ENCODE assay signal across 14 cellular contexts in genomic region chr12:51090705-51091229, GRCh38. TPM values are rescaled to one million over a fixed set of nuclear protein-coding genes. Genes with fewer than 3 reads are reported as not detected.
A peak's percentile ranks its signal among the peaks of the same experiment; 100 is the strongest.
DNase-seq lines count a peak whose midpoint lies in the region; ATAC-seq and TF ChIP-seq lines count a peak whose summit lies in the region.
"Had no signal": no experiment of that assay in that cellular context is flagged by ENCODE, and none has a peak within 500 bp of the region (broad histone marks: within the 10 kb centered on the region; RNA-seq: fewer than 3 reads in every experiment).

No MANE protein-coding gene starts in this region.

- no peak overlapping the region for H3K27ac Mint-ChIP-seq in GM23338

- H3K36me3 ChIP-seq in GM23338 (ENCODE audit: insufficient read depth) (peaks cover 13% of the 10 kb centered on the region), gastrocnemius medialis (peaks cover 0 to 20% of the 10 kb centered on the region in 2 donors)

- TF ChIP-seq RAD21 in Ishikawa (IDR thresholded peaks at IDR 0.05; ENCODE audit: low read depth), result no peak

- H3K27me3 ChIP-seq in GM23338 (ENCODE audit: insufficient read depth), result no peaks in the 10 kb centered on the region
- H3K27me3 ChIP-seq in gastrocnemius medialis, result no peaks in the 10 kb centered on the region
- H3K27me3 ChIP-seq: BE2C had no signal

- no peaks in the 10 kb centered on the region for H3K9me3 ChIP-seq in gastrocnemius medialis
- H3K9me3 ChIP-seq: BE2C, Caco-2, HAP-1 had no signal

- no peak for TF ChIP-seq POLR2A in gastrocnemius medialis (IDR thresholded peaks at IDR 0.05)

- H3K4me1 ChIP-seq in GM23338 (ENCODE audit: insufficient read depth), result no peaks in the 10 kb centered on the region
- H3K4me1 ChIP-seq in gastrocnemius medialis, result peaks cover 0 to 3% of the 10 kb centered on the region in 2 donors
- H3K4me1 ChIP-seq: BE2C, Caco-2, HAP-1 had no signal

- TF ChIP-seq EP300 in Ishikawa (IDR thresholded peaks at IDR 0.05; ENCODE audit: borderline replicate concordance), result no peak

- DNase-seq in GM23338 (ENCODE audit: low spot score), result no peak
- DNase-seq in left colon, result peak; percentile 24 to 39
- DNase-seq in islet precursor cell, result no peak
- no peak for DNase-seq in gastrocnemius medialis
- no peak for DNase-seq in NCI-H1105 (lab: John Stamatoyannopoulos, UW)
- DNase-seq: ACHN; BE2C; C1 segment of cervical spinal cord; Caco-2; CD4-positive, CD25-positive, alpha-beta regulatory T cell; GOT3; KG1 had no signal

- no peak overlapping the region for H2AFZ ChIP-seq in GM23338

- H3K4me1 Mint-ChIP-seq in GM23338, result no peaks in the 10 kb centered on the region

- TF ChIP-seq CTCF in GM23338 (conservative IDR thresholded peaks at IDR 0.05; ENCODE audit: low read depth in 2 of 2) (no peak), gastrocnemius medialis (IDR thresholded peaks at IDR 0.05 in 4 of 5, conservative IDR thresholded peaks at IDR 0.05 in 1 of 5) (no peak)

- in situ Hi-C loops in gastrocnemius medialis (cut with MboI; ENCODE audit: low sequenced_read_pairs in 4 of 4), result no loop called here

- H3K27me3 Mint-ChIP-seq in GM23338 (ENCODE audit: insufficient read depth, low read depth, poor library complexity), result peaks cover 5% of the 10 kb centered on the region
- H3K27me3 Mint-ChIP-seq: CD4-positive, CD25-positive, alpha-beta regulatory T cell had no signal

- peaks cover 23% of the 10 kb centered on the region for H3K36me3 Mint-ChIP-seq in GM23338 (ENCODE audit: low read depth)

- H3K4me3 Mint-ChIP-seq in GM23338, result no peak overlapping the region

- no peaks in the 10 kb centered on the region for H3K9me3 Mint-ChIP-seq in GM23338
- H3K9me3 Mint-ChIP-seq: CD4-positive, CD25-positive, alpha-beta regulatory T cell had no signal

- no peak for ATAC-seq in GM23338
- ATAC-seq in left colon, result peak; percentile 83
- no peak for ATAC-seq in gastrocnemius medialis

- no peak overlapping the region for H3K4me2 ChIP-seq in GM23338

- H3K27ac ChIP-seq in GM23338 (ENCODE audit: low read depth) (0 out of 2 replicates have a peak overlapping the region, but pooled peaks have one; percentile 45), gastrocnemius medialis (no peak overlapping the region)

- H4K20me1 ChIP-seq in GM23338 (replicated peaks; ENCODE audit: insufficient read depth), result peaks cover 5% of the 10 kb centered on the region

- no peaks in the 10 kb centered on the region for H3F3A ChIP-seq in GM23338 (replicated peaks; ENCODE audit: low read depth)

- H3K9me2 ChIP-seq in GM23338 (ENCODE audit: insufficient read depth), result no peaks in the 10 kb centered on the region

- H3K79me2 ChIP-seq in GM23338 (replicated peaks; ENCODE audit: insufficient read depth), result no peaks in the 10 kb centered on the region

- intact Hi-C loops in left colon (cut with DNase I, micrococcal nuclease), result no loop called here
- intact Hi-C loops in gastrocnemius medialis (cut with DNase I; ENCODE audit: low total_unique reads), result no loop called here

- H3K4me3 ChIP-seq in GM23338 (no peak overlapping the region), gastrocnemius medialis (no peak overlapping the region)
- H3K4me3 ChIP-seq: HAP-1 had no signal

TF ChIP-seq in GM23338, 12 proteins besides CTCF, POLR2A, EP300 and RAD21 (continues in another document):
- TF ChIP-seq EZH2 (IDR thresholded peaks at IDR 0.05; ENCODE audit: low read depth, unreplicated experiment) (no peak), CREB1 (CRISPR knock-in tag; IDR thresholded peaks at IDR 0.05; ENCODE audit: low read depth) (no peak), ZNF331 (CRISPR knock-in tag; IDR thresholded peaks at IDR 0.05; ENCODE audit: low read depth) (no peak), EZH2phosphoT487 (IDR thresholded peaks at IDR 0.05; ENCODE audit: unreplicated experiment) (no peak), STAT1 (IDR thresholded peaks at IDR 0.05; ENCODE audit: unreplicated experiment) (no peak)

TF ChIP-seq in Ishikawa, 13 proteins besides CTCF, POLR2A, EP300 and RAD21:
- TF ChIP-seq CEBPB (IDR thresholded peaks at IDR 0.05) (peak; percentile 82), MAX (IDR thresholded peaks at IDR 0.05) (no peak), TAF1 (IDR thresholded peaks at IDR 0.05; ENCODE audit: low read depth) (no peak)

RNA-seq across cellular contexts. Expression of gene CSRNP2, which starts 7.4 kb away (rescaled TPM):
- total RNA-seq in GM23338 (2014; rRNA removed; shearing (Covaris generic)), result 28.8 and 30.9 TPM in 2 replicates
- 6.9 and 7.3 TPM in 2 replicates for polyA plus RNA-seq in GM23338 (2016; fragmentation: Nextera tagmentation; extraction: Ambion mirVana)
- 10 to 100 TPM; 16.5 to 19.6 TPM for total RNA-seq in left colon
- total RNA-seq in gastrocnemius medialis, result 10 to 100 TPM; 17.3 to 29.5 (median 22.0) TPM

RNA-seq across cellular contexts. Expression of gene LETMD1, which starts 42.6 kb away (rescaled TPM):
- total RNA-seq in GM23338 (2014; rRNA removed; shearing (Covaris generic)), result 29.9 and 43.0 TPM in 2 replicates
- 15.7 and 15.8 TPM in 2 replicates for polyA plus RNA-seq in GM23338 (2016; fragmentation: Nextera tagmentation; extraction: Ambion mirVana)
- total RNA-seq in left colon (10 to 100 TPM; 57.5 to 68.0 TPM), gastrocnemius medialis (10 to 100 TPM; 22.5 to 42.4 (median 29.8) TPM)

Comparison
In these comparisons a context has a peak if more than half of its experiments do, and no peak if none do; other contexts are left out.
1. DNase-seq: peak in left colon (2 of 2); none in GM23338 (single experiment), islet precursor cell (single experiment), gastrocnemius medialis (0 of 2) and NCI-H1105 (single experiment).